ENCODE assay signal across 8 cellular contexts in the genomic region with DNA sequence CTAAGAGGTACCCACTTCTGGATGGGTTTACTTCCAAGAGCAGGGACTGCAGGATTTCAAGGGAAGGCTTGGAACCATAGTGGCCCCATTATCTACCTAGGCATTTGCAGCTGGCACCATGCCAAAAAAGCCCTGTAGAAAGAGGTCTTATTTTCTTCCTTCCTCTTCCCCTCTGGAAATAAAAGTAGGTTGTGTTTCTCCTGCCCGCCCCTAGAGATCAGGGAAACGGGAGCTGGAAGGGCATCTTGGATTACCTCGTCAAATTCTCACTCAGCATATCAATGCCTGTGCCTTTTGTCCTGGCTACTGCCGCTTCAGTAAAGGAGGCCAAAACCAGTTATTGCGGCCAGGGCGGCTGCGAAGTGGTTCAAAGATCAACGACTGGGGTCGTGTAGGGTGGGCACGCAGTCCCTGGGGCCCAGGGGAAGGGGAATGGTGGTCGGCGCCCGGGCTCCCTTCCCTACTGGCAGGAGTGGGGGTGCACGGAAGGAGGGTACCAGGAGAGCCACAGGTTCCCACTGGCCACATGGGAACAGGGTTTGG. TPM values are rescaled to one million over a fixed set of nuclear protein-coding genes. Genes with fewer than 3 reads are reported as not detected.
A peak's percentile ranks its signal among the peaks of the same experiment; 100 is the strongest.
DNase-seq lines count a peak whose midpoint lies in the region; ATAC-seq and TF ChIP-seq lines count a peak whose summit lies in the region.

No MANE protein-coding gene starts in this region.

- no peak for ATAC-seq in GM19455 (IDR thresholded peaks at IDR 0.05; ENCODE audit: unreplicated experiment)
- ATAC-seq in HG03342 (IDR thresholded peaks at IDR 0.05; ENCODE audit: unreplicated experiment): no peak
- ATAC-seq in GM21619 (IDR thresholded peaks at IDR 0.05; ENCODE audit: unreplicated experiment): no peak

- H3K4me3 ChIP-seq in foreskin fibroblast (ENCODE audit: low read depth in 1 of 2, low read length in 2 of 2): peak overlapping the region; percentile 71 to 74
- H3K4me3 ChIP-seq in skeletal muscle cell (ENCODE audit: low read depth, low read length): peak overlapping the region; percentile 71

- TF ChIP-seq CTCF in foreskin fibroblast (IDR thresholded peaks at IDR 0.05; ENCODE audit: low read depth, low read length): no peak

- DNase-seq in NCI-H1092 treated with DMSO at 0.1 percent for 48 hours (lab: John Stamatoyannopoulos, UW) (peak; percentile 17), NCI-H1092 (lab: John Stamatoyannopoulos, UW) (no peak), SK-N-DZ (ENCODE audit: low spot score) (peak; percentile 24), foreskin fibroblast (peak in 1 of 2 donors; percentile 32), skeletal muscle cell (ENCODE audit: low read depth) (no peak)

RNA-seq across cellular contexts. Expression of gene SCD5, which starts 1.5 kb away (rescaled TPM):
- 23.7 and 24.8 TPM in 2 replicates for polyA plus RNA-seq in SK-N-DZ (2014; cell fraction: cytosol; rRNA removed)
- polyA plus RNA-seq in SK-N-DZ (2014; cell fraction: nucleus; rRNA removed): 4.3 and 6.6 TPM in 2 replicates

Comparison
In these comparisons a context has a peak if more than half of its experiments do, and no peak if none do; other contexts are left out.
1. DNase-seq: peak in NCI-H1092 treated with DMSO at 0.1 percent for 48 hours (single experiment) and SK-N-DZ (single experiment); none in NCI-H1092 (single experiment) and skeletal muscle cell (single experiment).